26 cellular contexts compared by ENCODE assay signal in genomic region chr1:3996846-3997705, GRCh38.
"Had no signal": no experiment of that assay in that cellular context is flagged by ENCODE, and none has a peak within 500 bp of the region (broad histone marks: within the 10 kb centered on the region; RNA-seq: fewer than 3 reads in every experiment).

No MANE protein-coding gene starts in this region.

- H3K4me3 ChIP-seq: gastrocnemius medialis, mucosa of descending colon, ovary, right lobe of liver, thoracic aorta, upper lobe of left lung had no signal

- H3K27me3 ChIP-seq: ovary, right lobe of liver, upper lobe of left lung had no signal

- H3K27ac ChIP-seq: gastrocnemius medialis, ovary, right lobe of liver, thoracic aorta, upper lobe of left lung, VCaP had no signal

- ATAC-seq: activated naive CD8-positive, alpha-beta T cell treated with anti-CD3 and anti-CD28 coated beads, Interleukin-2, amount 50 U/mL, for 24 hours; activated T-cell treated with anti-CD3 and anti-CD28 coated beads, Interleukin-2, amount 50 U/mL, for 4 hours; esophagus mucosa; gastrocnemius medialis; mucosa of descending colon; right lobe of liver; stimulated activated effector memory CD8-positive, alpha-beta T cell treated with anti-CD3 and anti-CD28 coated beads, Interleukin-12 subunit alpha, Interleukin-12 subunit beta, amount 100 ng/mL, for 72 hours had no signal

- H3K9me3 ChIP-seq: gastrocnemius medialis, mucosa of descending colon, ovary, right lobe of liver, thoracic aorta, upper lobe of left lung had no signal

- H3K27ac Mint-ChIP-seq: activated naive CD4-positive, alpha-beta T cell treated with anti-CD3 and anti-CD28 coated beads, Interleukin-2, amount 10 ng/mL, durations not matched to agents 7 days and 5 days; activated naive CD8-positive, alpha-beta T cell treated with anti-CD3 and anti-CD28 coated beads, Interleukin-2, amount 50 U/mL, for 24 hours; memory B cell; stimulated activated effector memory CD8-positive, alpha-beta T cell treated with anti-CD3 and anti-CD28 coated beads, Interleukin-12 subunit alpha, Interleukin-12 subunit beta, amount 100 ng/mL, for 72 hours had no signal

- H3K4me1 Mint-ChIP-seq: activated naive CD4-positive, alpha-beta T cell treated with anti-CD3 and anti-CD28 coated beads, Interleukin-2, amount 10 ng/mL, durations not matched to agents 7 days and 5 days; activated naive CD8-positive, alpha-beta T cell treated with anti-CD3 and anti-CD28 coated beads, Interleukin-2, amount 50 U/mL, for 24 hours; neural crest cell; stimulated activated effector memory CD8-positive, alpha-beta T cell treated with anti-CD3 and anti-CD28 coated beads, Interleukin-12 subunit alpha, Interleukin-12 subunit beta, amount 100 ng/mL, for 72 hours had no signal

- H3K4me1 ChIP-seq: gastrocnemius medialis, right lobe of liver, upper lobe of left lung had no signal

- H3K9me3 Mint-ChIP-seq: activated T-cell treated with anti-CD3 and anti-CD28 coated beads, Interleukin-2, amount 50 U/mL, for 4 hours had no signal

- H3K36me3 ChIP-seq: gastrocnemius medialis, ovary, right lobe of liver, thoracic aorta, upper lobe of left lung had no signal

- H3K4me3 Mint-ChIP-seq: activated naive CD4-positive, alpha-beta T cell treated with anti-CD3 and anti-CD28 coated beads, Interleukin-2, amount 10 ng/mL, durations not matched to agents 7 days and 5 days; activated naive CD8-positive, alpha-beta T cell treated with anti-CD3 and anti-CD28 coated beads, Interleukin-2, amount 50 U/mL, for 24 hours; activated T-cell treated with anti-CD3 and anti-CD28 coated beads, Interleukin-2, amount 50 U/mL, for 4 hours; memory B cell; naive B cell; neural crest cell; stimulated activated effector memory CD8-positive, alpha-beta T cell treated with anti-CD3 and anti-CD28 coated beads, Interleukin-12 subunit alpha, Interleukin-12 subunit beta, amount 100 ng/mL, for 72 hours had no signal

- DNase-seq: activated CD4-positive, alpha-beta T cell treated with anti-CD3 and anti-CD28 coated beads, Interleukin-2, amount 50 U/mL, for 1 hour; activated CD4-positive, CD25-positive, alpha-beta regulatory T cell treated with anti-CD3 and anti-CD28 coated beads, Interleukin-2, amount 50 U/mL, for 72 hours; activated CD8-positive, alpha-beta memory T cell treated with anti-CD3 and anti-CD28 coated beads, Interleukin-2, amount 50 U/mL, for 4 hours; activated effector memory CD4-positive, alpha-beta T cell treated with Interleukin-2 at 50 U/mL for 16 hours; activated naive CD4-positive, alpha-beta T cell treated with anti-CD3 and anti-CD28 coated beads, Interleukin-2, amount 10 ng/mL, durations not matched to agents 7 days and 5 days; activated naive CD8-positive, alpha-beta T cell treated with anti-CD3 and anti-CD28 coated beads, Interleukin-2, amount 50 U/mL, for 24 hours; activated T-cell treated with anti-CD3 and anti-CD28 coated beads, Interleukin-2, amount 50 U/mL, for 4 hours; anterior cingulate cortex; cerebellar nuclear complex; effector CD4-positive, alpha-beta T cell; gastrocnemius medialis; head of caudate nucleus; mucosa of descending colon; naive B cell; right lobe of liver; small intestine; stimulated activated CD4-positive, alpha-beta T cell treated with anti-CD3 and anti-CD28 coated beads, Interleukin-4, amount 100 ng/mL, for 1 hour; T-helper 2 cell; upper lobe of left lung had no signal

- H3K36me3 Mint-ChIP-seq: activated naive CD4-positive, alpha-beta T cell treated with anti-CD3 and anti-CD28 coated beads, Interleukin-2, amount 10 ng/mL, durations not matched to agents 7 days and 5 days had no signal

- FAIRE-seq: small intestine had no signal
